8 cellular contexts compared by ENCODE assay signal in genomic region chr3:98039322-98040024, GRCh38. TPM values are rescaled to one million over a fixed set of nuclear protein-coding genes. Genes with fewer than 3 reads are reported as not detected.
DNase-seq lines count a peak whose midpoint lies in the region; ATAC-seq and TF ChIP-seq lines count a peak whose summit lies in the region.

No MANE protein-coding gene starts in this region.

- H3K4me1 ChIP-seq in CD4-positive, alpha-beta memory T cell (ENCODE audit: insufficient read depth, low read length): no peaks in the 10 kb centered on the region
- H3K4me1 ChIP-seq in duodenal mucosa (ENCODE audit: control insufficient read depth in 1 of 2, insufficient read depth in 2 of 2, low read length in 2 of 2): peaks cover 0 to 2% of the 10 kb centered on the region in 2 donors
- H3K4me1 ChIP-seq in lung (ENCODE audit: control insufficient read depth in 2 of 2, insufficient read depth in 2 of 2, low read length in 2 of 2): no peaks in the 10 kb centered on the region

- TF ChIP-seq CTCF in lung (IDR thresholded peaks at IDR 0.05; ENCODE audit: control extremely low read depth, extremely low read depth): peak; percentile 67

- no peaks in the 10 kb centered on the region for H3K36me3 ChIP-seq in CD4-positive, alpha-beta memory T cell (ENCODE audit: insufficient read depth, low read length)
- H3K36me3 ChIP-seq in duodenal mucosa (ENCODE audit: control insufficient read depth in 1 of 2, insufficient read depth in 2 of 2, low read length in 2 of 2) (no peaks in the 10 kb centered on the region), lung (ENCODE audit: control insufficient read depth in 2 of 2, insufficient read depth in 2 of 2, low read length in 2 of 2) (no peaks in the 10 kb centered on the region)

- ATAC-seq in GM19438 (IDR thresholded peaks at IDR 0.05; ENCODE audit: low read depth, unreplicated experiment): peak; percentile 95
- peak; percentile 88 for ATAC-seq in HG03558 (IDR thresholded peaks at IDR 0.05; ENCODE audit: extremely low read depth, unreplicated experiment)
- ATAC-seq in lung (ENCODE audit: insufficient read depth, low FRiP score): peak; percentile 92

- CTCF ChIA-PET in CD4-positive, alpha-beta memory T cell (lab: Charles Lee; ENCODE audit: partially characterized antibody): interaction anchor here (0.7 to 8.3 kb wide), 27 partner anchors 9 to 1778 kb away, joined by 3 to 82 read pairs (median 4); partner anchors contain the start of genes CMSS1 and CPOX

- 14 to 15% methylated on average over 13 of the region's 13 CpGs for WGBS in lung, 2 donors

- H3K9ac ChIP-seq in duodenal mucosa (ENCODE audit: low read depth in 1 of 2, low read length in 2 of 2): no peak overlapping the region

- peak overlapping the region; percentile 57 to 58 for H3K4me3 ChIP-seq in CD4-positive, alpha-beta memory T cell (ENCODE audit: low read length in 2 of 2)
- H3K4me3 ChIP-seq in duodenal mucosa (ENCODE audit: low read depth in 1 of 2, low read length in 2 of 2) (peak overlapping the region; percentile 59 to 60), lung (no peak overlapping the region)

- H3K27me3 Mint-ChIP-seq in CD4-positive, alpha-beta memory T cell: peaks cover 7 to 10% of the 10 kb centered on the region in 2 donors

- peaks cover 2 to 8% (median 5%) of the 10 kb centered on the region in 4 donors for H3K4me1 Mint-ChIP-seq in CD4-positive, alpha-beta memory T cell

- peak; percentile 84 to 90 (median 89) for DNase-seq in CD4-positive, alpha-beta memory T cell
- DNase-seq in NCI-H526 treated with DMSO at 0.1 percent for 48 hours (lab: John Stamatoyannopoulos, UW): peak; percentile 83
- peak; percentile 51 to 62 for DNase-seq in activated CD4-positive, alpha-beta T cell treated with anti-CD3 and anti-CD28 coated beads, Interleukin-2, amount 50 U/mL, for 24 hours (ENCODE audit: low read depth in 1 of 2, low spot score in 1 of 2)
- peak; percentile 66 for DNase-seq in lung (ENCODE audit: low spot score)
- peak; percentile 40 for DNase-seq in stimulated activated CD8-positive, alpha-beta memory T cell treated with anti-CD3 and anti-CD28 coated beads, Interleukin-12 subunit alpha, Interleukin-12 subunit beta, amount 100 ng/mL, for 1 hour (ENCODE audit: low read depth)

- H3K27ac ChIP-seq in CD4-positive, alpha-beta memory T cell (ENCODE audit: low read depth, low read length): peak overlapping the region; percentile 68
- H3K27ac ChIP-seq in duodenal mucosa (ENCODE audit: low read depth, low read length) (no peak overlapping the region), lung (ENCODE audit: low read depth in 1 of 2, low read length in 1 of 2) (no peak overlapping the region)

- POLR2A ChIA-PET in CD4-positive, alpha-beta memory T cell (lab: Charles Lee; ENCODE audit: partially characterized antibody): interaction anchor here (0.6 to 1.0 kb wide), 3 partner anchors 290 to 548 kb away, joined by 3 read pairs; no protein-coding TSS in a partner anchor

- H3K27me3 ChIP-seq in CD4-positive, alpha-beta memory T cell (ENCODE audit: insufficient read depth, low read length): peaks cover 3% of the 10 kb centered on the region
- H3K27me3 ChIP-seq in duodenal mucosa (ENCODE audit: control insufficient read depth in 1 of 2, insufficient read depth in 2 of 2, low read length in 2 of 2): no peaks in the 10 kb centered on the region
- H3K27me3 ChIP-seq in lung (ENCODE audit: control insufficient read depth, insufficient read depth): no peaks in the 10 kb centered on the region

- H3K36me3 Mint-ChIP-seq in CD4-positive, alpha-beta memory T cell: peaks cover 0 to 5% of the 10 kb centered on the region in 2 donors

- H3K9me3 Mint-ChIP-seq in CD4-positive, alpha-beta memory T cell: peaks cover 0 to 15% (median 7%) of the 10 kb centered on the region in 8 donors

- H3K27ac Mint-ChIP-seq in CD4-positive, alpha-beta memory T cell: peak overlapping the region; percentile 82 to 98 (median 96)

- no peaks in the 10 kb centered on the region for H3K9me3 ChIP-seq in CD4-positive, alpha-beta memory T cell (ENCODE audit: control insufficient read depth in 1 of 2, low read length in 2 of 2)
- H3K9me3 ChIP-seq in duodenal mucosa (ENCODE audit: control insufficient read depth in 1 of 2, low read length in 2 of 2) (no peaks in the 10 kb centered on the region), lung (ENCODE audit: control insufficient read depth in 2 of 2, insufficient read depth in 1 of 2, low read length in 1 of 2) (no peaks in the 10 kb centered on the region)

- intact Hi-C loops in CD4-positive, alpha-beta memory T cell (cut with micrococcal nuclease): loop anchor here (1.0 to 5.0 kb wide), 8 partner anchors 290 to 863 kb away; partner anchors contain the start of genes CLDND1 and DCBLD2

- peak overlapping the region; percentile 85 to 96 (median 88) for H3K4me3 Mint-ChIP-seq in CD4-positive, alpha-beta memory T cell

RNA-seq across cellular contexts. Expression of gene GABRR3, which starts 4.4 kb away (rescaled TPM):
- total RNA-seq in CD4-positive, alpha-beta memory T cell: under 1 TPM in 1 of 2 experiments, not detected in 1; 0.17 TPM
- polyA plus RNA-seq in CD4-positive, alpha-beta memory T cell: under 1 TPM in 1 of 2 donors, not detected in 1; 0.03 TPM
- total RNA-seq in lung: under 1 TPM in 1 of 2 donors, not detected in 1; 0.09 TPM
- not detected for polyA plus RNA-seq in lung

RNA-seq across cellular contexts. Expression of gene OR5AC2, which starts 47.5 kb away (rescaled TPM):
- not detected for total RNA-seq in CD4-positive, alpha-beta memory T cell
- not detected for polyA plus RNA-seq in CD4-positive, alpha-beta memory T cell
- not detected for total RNA-seq in lung
- not detected for polyA plus RNA-seq in lung
